Comparison of ENCODE assay signal across 18 cellular contexts in the genomic region with DNA sequence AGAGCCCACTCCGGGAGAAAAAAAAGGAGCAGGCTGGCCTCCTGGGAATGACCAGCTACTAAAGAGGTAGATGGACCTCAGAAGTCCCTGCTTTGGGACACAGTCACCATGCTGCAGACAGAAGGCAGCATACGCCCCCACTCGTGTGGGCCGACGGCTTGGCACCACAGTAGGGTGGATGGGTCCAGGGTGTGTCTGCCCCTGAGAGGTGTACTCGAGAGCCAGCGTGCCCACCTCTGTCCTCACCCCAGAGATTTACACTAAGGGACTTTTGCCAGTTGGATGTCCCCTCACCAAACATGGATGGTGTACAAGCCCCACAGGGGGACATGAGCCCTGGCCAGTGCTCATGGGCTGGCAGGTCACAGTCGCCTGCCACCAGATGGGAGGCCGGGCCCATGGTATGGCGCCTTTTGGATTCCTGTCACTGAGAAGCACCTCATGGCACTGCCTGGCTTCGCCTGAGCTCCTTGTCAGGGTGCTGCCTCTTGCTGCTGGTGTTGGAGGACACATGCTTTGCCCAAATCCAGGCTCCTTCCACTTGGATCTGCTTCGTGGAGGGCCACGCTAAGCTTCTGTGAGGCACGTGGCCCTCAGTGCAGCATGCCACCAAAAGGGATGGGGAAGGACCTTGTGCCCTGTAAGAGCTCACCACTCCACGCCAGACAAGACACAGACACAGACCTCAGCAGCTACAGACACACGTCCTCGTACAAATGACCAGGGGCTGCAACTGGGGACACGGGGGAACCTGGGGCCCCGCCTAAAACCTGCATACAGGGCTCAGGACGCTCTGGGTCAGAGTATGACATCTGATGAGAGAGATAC. TPM values are rescaled to one million over a fixed set of nuclear protein-coding genes. Genes with fewer than 3 reads are reported as not detected.
DNase-seq lines count a peak whose midpoint lies in the region; ATAC-seq and TF ChIP-seq lines count a peak whose summit lies in the region.
"Had no signal": no experiment of that assay in that cellular context is flagged by ENCODE, and none has a peak within 500 bp of the region (broad histone marks: within the 10 kb centered on the region; RNA-seq: fewer than 3 reads in every experiment).

No MANE protein-coding gene starts in this region.

- in situ Hi-C loops in ACHN (cut with HindIII; ENCODE audit: low pct_ligation_motif_present, low pct_unique_long_range_greater_than_20kb, low sequenced_read_pairs) = no loop called here

- TF ChIP-seq CTCF in cardiac muscle cell (IDR thresholded peaks at IDR 0.05; ENCODE audit: low read depth, low read length) (no peak), colonic mucosa (IDR thresholded peaks at IDR 0.05) (no peak), osteocyte (IDR thresholded peaks at IDR 0.05) (no peak), upper lobe of left lung (IDR thresholded peaks at IDR 0.05) (no peak)

- ATAC-seq in upper lobe of left lung (ENCODE audit: low FRiP score in 2 of 2) (no peak), GM19324 (IDR thresholded peaks at IDR 0.05; ENCODE audit: low FRiP score, unreplicated experiment) (no peak), GM18861 (IDR thresholded peaks at IDR 0.05; ENCODE audit: unreplicated experiment) (no peak)
- ATAC-seq: left lung, SK-N-SH treated with all-trans-retinoic acid at 6 μM for 48 hours had no signal

- H3K9me3 ChIP-seq in cardiac muscle cell (ENCODE audit: low read depth) = no peaks in the 10 kb centered on the region
- H3K9me3 ChIP-seq in colonic mucosa = no peaks in the 10 kb centered on the region
- H3K9me3 ChIP-seq in upper lobe of left lung = no peaks in the 10 kb centered on the region
- H3K9me3 ChIP-seq: left lung, transverse colon had no signal

- intact Hi-C loops in cardiac septum (cut with DNase I) = no loop called here
- intact Hi-C loops in colonic mucosa (cut with DNase I) = no loop called here

- no peak overlapping the region for H3K9ac ChIP-seq in colonic mucosa (ENCODE audit: low read depth in 2 of 2, low read length in 2 of 2)

- no peaks in the 10 kb centered on the region for H3K27me3 ChIP-seq in cardiac muscle cell
- no peaks in the 10 kb centered on the region for H3K27me3 ChIP-seq in colonic mucosa
- H3K27me3 ChIP-seq in upper lobe of left lung = no peaks in the 10 kb centered on the region
- H3K27me3 ChIP-seq: left lung, transverse colon had no signal

- H3K4me1 Mint-ChIP-seq in osteocyte (ENCODE audit: unreplicated experiment) = peaks cover 55% of the 10 kb centered on the region

- WGBS in upper lobe of left lung, 2 donors = 92 to 94% methylated on average over 8 to 20 of the region's 20 CpGs

- H3K9me3 Mint-ChIP-seq in osteocyte (ENCODE audit: unreplicated experiment) = no peaks in the 10 kb centered on the region
- H3K9me3 Mint-ChIP-seq: activated CD4-positive, alpha-beta memory T cell treated with anti-CD3 and anti-CD28 coated beads for 36 hours; activated T-helper 2 cell treated with anti-CD3 and anti-CD28 coated beads, Interferon-gamma antibody, Interleukin-2, Interleukin-4, amounts not matched to agents 10 μg/mL and 5 μg/mL and 100 μg/mL, durations not matched to agents 14 hours and 24 hours and 36 hours had no signal

- H3K27me3 Mint-ChIP-seq in osteocyte (ENCODE audit: unreplicated experiment) = no peaks in the 10 kb centered on the region
- H3K27me3 Mint-ChIP-seq: activated CD4-positive, alpha-beta memory T cell treated with anti-CD3 and anti-CD28 coated beads for 36 hours had no signal

- H3K27ac Mint-ChIP-seq in osteocyte (ENCODE audit: unreplicated experiment) = peak overlapping the region; percentile 94
- H3K27ac Mint-ChIP-seq: activated CD4-positive, alpha-beta memory T cell treated with anti-CD3 and anti-CD28 coated beads for 36 hours had no signal

- H3K27ac ChIP-seq in cardiac muscle cell = peak overlapping the region; percentile 23
- H3K27ac ChIP-seq in colonic mucosa = peak overlapping the region; percentile 7
- H3K27ac ChIP-seq in upper lobe of left lung = peak overlapping the region in 3 of 4 donors; percentile 47 to 90 (median 47)
- H3K27ac ChIP-seq: PC-9 had no signal

- no peaks in the 10 kb centered on the region for H3K4me1 ChIP-seq in cardiac muscle cell (ENCODE audit: low read depth)
- H3K4me1 ChIP-seq in colonic mucosa = peaks cover 19% of the 10 kb centered on the region
- peaks cover 19 to 37% (median 28%) of the 10 kb centered on the region in 4 donors for H3K4me1 ChIP-seq in upper lobe of left lung

- H3K4me3 Mint-ChIP-seq in osteocyte (ENCODE audit: unreplicated experiment) = no peak overlapping the region
- H3K4me3 Mint-ChIP-seq: activated CD4-positive, alpha-beta memory T cell treated with anti-CD3 and anti-CD28 coated beads for 36 hours had no signal

- no peak for TF ChIP-seq EP300 in upper lobe of left lung (IDR thresholded peaks at IDR 0.05)

- H3K4me3 ChIP-seq in cardiac muscle cell (no peak overlapping the region), colonic mucosa (no peak overlapping the region), upper lobe of left lung (no peak overlapping the region)
- H3K4me3 ChIP-seq: left lung, PC-9, transverse colon had no signal

- H3K36me3 ChIP-seq in cardiac muscle cell = peaks cover 42% of the 10 kb centered on the region
- H3K36me3 ChIP-seq in colonic mucosa = peaks cover 16% of the 10 kb centered on the region
- H3K36me3 ChIP-seq in upper lobe of left lung = peaks cover 14 to 98% (median 83%) of the 10 kb centered on the region in 4 donors

- DNase-seq in cardiac muscle cell (ENCODE audit: low read depth in 1 of 2, low spot score in 1 of 2) = no peak
- DNase-seq in cardiac septum (ENCODE audit: low spot score) = no peak
- no peak for DNase-seq in colonic mucosa
- DNase-seq in osteocyte (ENCODE audit: extremely low spot score, unreplicated experiment) = no peak
- DNase-seq in upper lobe of left lung = no peak
- DNase-seq in ACHN = no peak
- DNase-seq: activated CD4-positive, alpha-beta memory T cell treated with anti-CD3 and anti-CD28 coated beads for 36 hours; KBM-7; left lung; NCI-H1048; NCI-H69; PC-9; stimulated activated CD4-positive, alpha-beta T cell treated with anti-CD3 and anti-CD28 coated beads, Interleukin-1b, Interleukin-23, amount 100 ng/mL, for 48 hours; transverse colon had no signal

- H3K36me3 Mint-ChIP-seq in osteocyte (ENCODE audit: unreplicated experiment) = peaks cover 23% of the 10 kb centered on the region

- no peak for TF ChIP-seq POLR2A in upper lobe of left lung (IDR thresholded peaks at IDR 0.05)

RNA-seq across cellular contexts. Expression of gene EPHX3, which starts 13.3 kb away (rescaled TPM):
- total RNA-seq in cardiac muscle cell = 0.70 and 1.9 TPM in 2 replicates
- 4.0 and 4.6 TPM in 2 replicates for polyA plus RNA-seq in cardiac muscle cell
- total RNA-seq in cardiac septum = 0.27 TPM
- total RNA-seq in colonic mucosa = under 1 TPM; 0.53 to 0.82 TPM
- not detected in 2 replicates for total RNA-seq in osteocyte
- total RNA-seq in upper lobe of left lung = 1 to 10 TPM; 2.0 to 4.8 (median 2.3) TPM
- total RNA-seq: activated CD4-positive, alpha-beta memory T cell treated with anti-CD3 and anti-CD28 coated beads for 36 hours; transverse colon had no signal

RNA-seq across cellular contexts. Expression of gene NOTCH3, which starts 44.8 kb away (rescaled TPM):
- total RNA-seq in cardiac muscle cell (27.2 and 40.4 TPM in 2 replicates), cardiac septum (60.0 TPM), colonic mucosa (10 to 100 TPM in 1 of 2 donors, 1 to 10 TPM in 1; 4.4 to 10.5 TPM), osteocyte (178 and 200 TPM in 2 replicates), upper lobe of left lung (10 to 100 TPM; 23.9 to 56.6 (median 43.1) TPM)
- 19.9 and 28.5 TPM in 2 replicates for polyA plus RNA-seq in cardiac muscle cell
- total RNA-seq: activated CD4-positive, alpha-beta memory T cell treated with anti-CD3 and anti-CD28 coated beads for 36 hours; activated T-helper 2 cell treated with anti-CD3 and anti-CD28 coated beads, Interferon-gamma antibody, Interleukin-2, Interleukin-4, amounts not matched to agents 10 μg/mL and 5 μg/mL and 100 μg/mL, durations not matched to agents 14 hours and 24 hours and 36 hours had no signal
